Comparison of ENCODE assay signal across 18 cellular contexts in genomic region chr6:12336121-12336971, GRCh38. TPM values are rescaled to one million over a fixed set of nuclear protein-coding genes. Genes with fewer than 3 reads are reported as not detected.
DNase-seq lines count a peak whose midpoint lies in the region; ATAC-seq and TF ChIP-seq lines count a peak whose summit lies in the region.
"Had no signal": no experiment of that assay in that cellular context is flagged by ENCODE, and none has a peak within 500 bp of the region (broad histone marks: within the 10 kb centered on the region; RNA-seq: fewer than 3 reads in every experiment).

No MANE protein-coding gene starts in this region.

- H3K9ac ChIP-seq in mesenchymal stem cell (ENCODE audit: low read length) = no peak overlapping the region

- DNase-seq in GM13977 (ENCODE audit: low spot score) (peak; percentile 78), PC-9 (peak in 1 of 2 experiments; percentile 63), mesenchymal stem cell (peak; percentile 78), progenitor cell of endocrine pancreas (ENCODE audit: low spot score, unreplicated experiment) (no peak), NCI-H2029 treated with DMSO at 0.1 percent for 48 hours (lab: John Stamatoyannopoulos, UW) (no peak)
- DNase-seq in stimulated activated naive CD8-positive, alpha-beta T cell treated with anti-CD3 and anti-CD28 coated beads, Interleukin-15, Interleukin-2, amounts not matched to agents 100 U/mL and 50 U/mL, for 24 hours = no peak
- DNase-seq: activated CD4-positive, alpha-beta T cell treated with anti-CD3 and anti-CD28 coated beads, Interleukin-2, amount 50 U/mL, for 1 hour; activated naive CD8-positive, alpha-beta T cell treated with anti-CD3 and anti-CD28 coated beads for 36 hours; activated T-cell treated with anti-CD3 and anti-CD28 coated beads, Interleukin-2, amount 50 U/mL, for 24 hours; effector memory CD4-positive, alpha-beta T cell; MG63; naive thymus-derived CD8-positive, alpha-beta T cell; NCI-H187 treated with DMSO at 0.1 percent for 48 hours; NCI-H524; retina had no signal

- H2BK12ac ChIP-seq in mesenchymal stem cell (ENCODE audit: low read length in 2 of 2) = no peak overlapping the region

- H3K27me3 Mint-ChIP-seq in progenitor cell of endocrine pancreas = peaks cover 21% of the 10 kb centered on the region

- H3K36me3 ChIP-seq in PC-9 (ENCODE audit: low read depth) = no peaks in the 10 kb centered on the region
- H3K36me3 ChIP-seq in mesenchymal stem cell (ENCODE audit: control insufficient read depth in 1 of 2, insufficient read depth in 2 of 2, low read depth in 1 of 2, low read length in 2 of 2) = no peaks in the 10 kb centered on the region
- H3K36me3 ChIP-seq: MG63 had no signal

- H3K27me3 ChIP-seq in PC-9 (ENCODE audit: insufficient read depth, low read depth) (no peaks in the 10 kb centered on the region), mesenchymal stem cell (ENCODE audit: control insufficient read depth in 1 of 2, insufficient read depth in 1 of 2, low read length in 2 of 2) (peaks cover 0 to 22% of the 10 kb centered on the region in 2 experiments)
- H3K27me3 ChIP-seq: MG63 had no signal

- H2BK120ac ChIP-seq in mesenchymal stem cell (ENCODE audit: low read depth, low read length) = no peak overlapping the region

- no peak overlapping the region for H3K4me3 ChIP-seq in PC-9
- no peak overlapping the region for H3K4me3 ChIP-seq in mesenchymal stem cell (ENCODE audit: insufficient read depth in 1 of 2, low read depth in 1 of 2, low read length in 2 of 2)
- H3K4me3 ChIP-seq: lung, MG63 had no signal

- peaks cover 7% of the 10 kb centered on the region for H3K9me3 Mint-ChIP-seq in progenitor cell of endocrine pancreas (ENCODE audit: low read depth)
- H3K9me3 Mint-ChIP-seq: activated naive CD8-positive, alpha-beta T cell treated with anti-CD3 and anti-CD28 coated beads for 36 hours; activated T-cell treated with anti-CD3 and anti-CD28 coated beads, Interleukin-2, amount 50 U/mL, for 24 hours; naive thymus-derived CD8-positive, alpha-beta T cell had no signal

- no peak overlapping the region for H4K8ac ChIP-seq in mesenchymal stem cell (ENCODE audit: low read length)

- WGBS in mesenchymal stem cell = 76% methylated on average over 4 of the region's 5 CpGs

- H4K91ac ChIP-seq in mesenchymal stem cell (ENCODE audit: low read length) = no peak overlapping the region

- H3K4me2 ChIP-seq in PC-9 (no peak overlapping the region), mesenchymal stem cell (ENCODE audit: low read length, poor library complexity, severe bottlenecking) (no peak overlapping the region)

- H3K4me1 Mint-ChIP-seq in progenitor cell of endocrine pancreas (ENCODE audit: low read depth) = peaks cover 24% of the 10 kb centered on the region
- H3K4me1 Mint-ChIP-seq: activated naive CD8-positive, alpha-beta T cell treated with anti-CD3 and anti-CD28 coated beads for 36 hours had no signal

- H3K27ac ChIP-seq in PC-9 (0 out of 2 replicates have a peak overlapping the region, but pooled peaks have one; percentile 61), mesenchymal stem cell (ENCODE audit: low read length, poor library complexity, severe bottlenecking) (peak overlapping the region; percentile 50)

- H3K18ac ChIP-seq in mesenchymal stem cell (ENCODE audit: low read depth in 1 of 2, low read length in 2 of 2) = no peak overlapping the region

- H3K27ac Mint-ChIP-seq in progenitor cell of endocrine pancreas = no peak overlapping the region
- H3K27ac Mint-ChIP-seq: activated naive CD8-positive, alpha-beta T cell treated with anti-CD3 and anti-CD28 coated beads for 36 hours; activated T-cell treated with anti-CD3 and anti-CD28 coated beads, Interleukin-2, amount 50 U/mL, for 24 hours; naive thymus-derived CD8-positive, alpha-beta T cell had no signal

- H3K4me1 ChIP-seq in PC-9 (replicated peaks; ENCODE audit: insufficient read depth) = peaks cover 40% of the 10 kb centered on the region
- H3K4me1 ChIP-seq in mesenchymal stem cell (ENCODE audit: control insufficient read depth, insufficient read depth, low read depth, low read length) = peaks cover 4% of the 10 kb centered on the region

- POLR2A ChIA-PET in PC-9 (lab: Charles Lee; ENCODE audit: unreplicated experiment) = no interaction called here

- ATAC-seq in HG02870 (IDR thresholded peaks at IDR 0.05; ENCODE audit: unreplicated experiment) (peak; percentile 60), HG02588 (IDR thresholded peaks at IDR 0.05; ENCODE audit: unreplicated experiment) (no peak)
- ATAC-seq in stimulated activated naive CD8-positive, alpha-beta T cell treated with anti-CD3 and anti-CD28 coated beads, Interleukin-15, Interleukin-2, amounts not matched to agents 100 U/mL and 50 U/mL, for 24 hours = no peak
- ATAC-seq: naive thymus-derived CD8-positive, alpha-beta T cell had no signal

- no peak overlapping the region for H3K23ac ChIP-seq in mesenchymal stem cell (ENCODE audit: low read length in 2 of 2)

- H2AFZ ChIP-seq in PC-9 (no peak overlapping the region), mesenchymal stem cell (ENCODE audit: low read depth, low read length) (no peak overlapping the region)

- H3K4me3 Mint-ChIP-seq in progenitor cell of endocrine pancreas (ENCODE audit: low read depth) = no peak overlapping the region
- H3K4me3 Mint-ChIP-seq: activated naive CD8-positive, alpha-beta T cell treated with anti-CD3 and anti-CD28 coated beads for 36 hours; activated T-cell treated with anti-CD3 and anti-CD28 coated beads, Interleukin-2, amount 50 U/mL, for 24 hours; naive thymus-derived CD8-positive, alpha-beta T cell had no signal

- H3K79me1 ChIP-seq in mesenchymal stem cell (replicated peaks; ENCODE audit: low read length, poor library complexity, severe bottlenecking) = no peaks in the 10 kb centered on the region

- peak overlapping the region; percentile 36 for H2AK5ac ChIP-seq in mesenchymal stem cell (ENCODE audit: low read length, severe bottlenecking)

- H3K9me2 ChIP-seq in PC-9 (ENCODE audit: insufficient read depth) = no peaks in the 10 kb centered on the region; the same call in 1 of the 2 replicates

- CTCF ChIA-PET in PC-9 (lab: Charles Lee) = no interaction called here

- no peak overlapping the region for H2BK5ac ChIP-seq in mesenchymal stem cell (ENCODE audit: low read depth, low read length, poor library complexity, severe bottlenecking)

- TF ChIP-seq CTCF in GM13977 (IDR thresholded peaks at IDR 0.05; ENCODE audit: extremely low read depth, insufficient read depth, missing control alignments) = no peak
- TF ChIP-seq CTCF in PC-9 (conservative IDR thresholded peaks at IDR 0.05) = no peak
- no peak for TF ChIP-seq CTCF in progenitor cell of endocrine pancreas (IDR thresholded peaks at IDR 0.05; ENCODE audit: unreplicated experiment)

- peaks cover 1% of the 10 kb centered on the region for H3K36me3 Mint-ChIP-seq in progenitor cell of endocrine pancreas (ENCODE audit: insufficient read depth)
- H3K36me3 Mint-ChIP-seq: activated naive CD8-positive, alpha-beta T cell treated with anti-CD3 and anti-CD28 coated beads for 36 hours; naive thymus-derived CD8-positive, alpha-beta T cell had no signal

- H3K9me3 ChIP-seq in PC-9 (ENCODE audit: insufficient read depth, low read depth) = no peaks in the 10 kb centered on the region; the same call in 1 of the 2 replicates
- H3K9me3 ChIP-seq in mesenchymal stem cell (ENCODE audit: control insufficient read depth, low read length) = no peaks in the 10 kb centered on the region
- H3K9me3 ChIP-seq: MG63 had no signal

- in situ Hi-C loops in GM13977 (cut with MboI; ENCODE audit: low pct_unique_long_range_greater_than_20kb, low sequenced_read_pairs, unreplicated experiment) = no loop called here

- no TSS peak for BruUV-seq in PC-9 (replicated peaks; lab: Mats Ljungman, UMichigan)

- intact Hi-C loops in PC-9 (cut with micrococcal nuclease; ENCODE audit: unreplicated experiment) = no loop called here

- no peaks in the 10 kb centered on the region for H4K20me1 ChIP-seq in PC-9 (ENCODE audit: insufficient read depth)

- peaks cover 5% of the 10 kb centered on the region for H3F3A ChIP-seq in PC-9 (ENCODE audit: insufficient read depth, low read depth)

- no peak overlapping the region for H2BK15ac ChIP-seq in mesenchymal stem cell (ENCODE audit: low read depth, poor library complexity, severe bottlenecking)

- H3K14ac ChIP-seq in mesenchymal stem cell (ENCODE audit: low read length in 2 of 2) = no peak overlapping the region

- no peaks in the 10 kb centered on the region for H3K79me2 ChIP-seq in PC-9 (ENCODE audit: low read depth)

- H3K4ac ChIP-seq in mesenchymal stem cell (ENCODE audit: low read depth in 1 of 2, low read length in 2 of 2) = no peak overlapping the region

RNA-seq across cellular contexts. Expression of gene EDN1, which starts 46.2 kb away (rescaled TPM):
- total RNA-seq in PC-9 (2021) (3.3 and 5.9 TPM in 2 replicates), progenitor cell of endocrine pancreas (2.0 and 2.6 TPM in 2 replicates)
- 3.7 TPM for polyA plus RNA-seq in mesenchymal stem cell (2013, experiment 1 of 2)
- polyA plus RNA-seq in mesenchymal stem cell (2013, experiment 2 of 2) = 3.2 TPM
- total RNA-seq: activated naive CD8-positive, alpha-beta T cell treated with anti-CD3 and anti-CD28 coated beads for 36 hours had no signal
- polyA plus RNA-seq: naive thymus-derived CD8-positive, alpha-beta T cell had no signal

Comparison
In these comparisons a context has a peak if more than half of its experiments do, and no peak if none do; other contexts are left out.
1. DNase-seq: peak in GM13977 (single experiment) and mesenchymal stem cell (single experiment); none in stimulated activated naive CD8-positive, alpha-beta T cell treated with anti-CD3 and anti-CD28 coated beads, Interleukin-15, Interleukin-2, amounts not matched to agents 100 U/mL and 50 U/mL, for 24 hours (single experiment), progenitor cell of endocrine pancreas (single experiment) and NCI-H2029 treated with DMSO at 0.1 percent for 48 hours (single experiment).